ENCODE assay signal across 11 cellular contexts in the genomic region with DNA sequence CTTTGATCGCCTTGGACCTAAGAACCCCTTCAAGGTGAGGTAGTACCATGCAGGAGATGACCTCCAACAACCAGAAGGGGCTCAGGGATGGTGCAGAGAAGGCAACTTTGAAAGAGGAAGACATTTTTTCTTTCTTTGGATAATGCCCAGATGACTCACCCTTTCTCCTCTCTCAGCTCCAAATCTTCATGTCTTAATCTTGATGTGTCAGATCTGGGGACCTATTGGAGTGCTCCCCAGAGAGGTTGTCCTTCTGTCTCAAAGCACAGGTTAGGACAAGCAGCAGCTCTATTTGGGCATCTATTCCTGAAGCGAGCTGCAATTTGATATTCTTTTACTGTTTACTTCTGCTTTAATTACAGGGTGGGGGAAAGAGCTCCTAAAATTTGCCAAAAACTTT.
DNase-seq lines count a peak whose midpoint lies in the region; ATAC-seq and FAIRE-seq lines count a peak whose summit lies in the region.
"Had no signal": no experiment of that assay in that cellular context is flagged by ENCODE, and none has a peak within 500 bp of the region (broad histone marks: within the 10 kb centered on the region; RNA-seq: fewer than 3 reads in every experiment).

No MANE protein-coding gene starts in this region.

- no peaks in the 10 kb centered on the region for H3K36me3 Mint-ChIP-seq in activated naive CD4-positive, alpha-beta T cell treated with anti-CD3 and anti-CD28 coated beads, Interleukin-2, amount 50 U/mL, for 24 hours

- intact Hi-C loops in left ventricle myocardium superior (cut with micrococcal nuclease), result no loop called here

- peak; percentile 11 for ATAC-seq in left ventricle myocardium superior

- no peak for DNase-seq in activated naive CD4-positive, alpha-beta T cell treated with Interleukin-2 at 50 U/mL for 16 hours
- DNase-seq in amniotic stem cell (lab: John Stamatoyannopoulos, UW) (peak; percentile 10), left ventricle myocardium superior (no peak), urothelium cell line (ENCODE audit: low spot score) (no peak), H4 (ENCODE audit: low spot score) (no peak), NCI-H2081 (lab: John Stamatoyannopoulos, UW) (no peak), GM03348 (ENCODE audit: low spot score) (no peak)
- DNase-seq: activated T-cell treated with anti-CD3 and anti-CD28 coated beads, Interleukin-2, amount 50 U/mL, for 24 hours had no signal

- H3K4me1 Mint-ChIP-seq in activated naive CD4-positive, alpha-beta T cell treated with anti-CD3 and anti-CD28 coated beads, Interleukin-2, amount 50 U/mL, for 24 hours, result peaks cover 59% of the 10 kb centered on the region

- peak; percentile 35 for FAIRE-seq in urothelium cell line (lab: Jason Lieb, UNC)
- FAIRE-seq: H1, TTC549 had no signal

- H3K9me3 Mint-ChIP-seq in activated naive CD4-positive, alpha-beta T cell treated with anti-CD3 and anti-CD28 coated beads, Interleukin-2, amount 50 U/mL, for 24 hours, result no peaks in the 10 kb centered on the region

- peak overlapping the region; percentile 45 for H3K4me3 Mint-ChIP-seq in activated naive CD4-positive, alpha-beta T cell treated with anti-CD3 and anti-CD28 coated beads, Interleukin-2, amount 50 U/mL, for 24 hours

- no peak overlapping the region for H3K27ac Mint-ChIP-seq in activated naive CD4-positive, alpha-beta T cell treated with anti-CD3 and anti-CD28 coated beads, Interleukin-2, amount 50 U/mL, for 24 hours

- no peaks in the 10 kb centered on the region for H3K27me3 Mint-ChIP-seq in activated naive CD4-positive, alpha-beta T cell treated with anti-CD3 and anti-CD28 coated beads, Interleukin-2, amount 50 U/mL, for 24 hours
- H3K27me3 Mint-ChIP-seq: activated T-cell treated with anti-CD3 and anti-CD28 coated beads, Interleukin-2, amount 50 U/mL, for 24 hours had no signal
